In the genomic region with DNA sequence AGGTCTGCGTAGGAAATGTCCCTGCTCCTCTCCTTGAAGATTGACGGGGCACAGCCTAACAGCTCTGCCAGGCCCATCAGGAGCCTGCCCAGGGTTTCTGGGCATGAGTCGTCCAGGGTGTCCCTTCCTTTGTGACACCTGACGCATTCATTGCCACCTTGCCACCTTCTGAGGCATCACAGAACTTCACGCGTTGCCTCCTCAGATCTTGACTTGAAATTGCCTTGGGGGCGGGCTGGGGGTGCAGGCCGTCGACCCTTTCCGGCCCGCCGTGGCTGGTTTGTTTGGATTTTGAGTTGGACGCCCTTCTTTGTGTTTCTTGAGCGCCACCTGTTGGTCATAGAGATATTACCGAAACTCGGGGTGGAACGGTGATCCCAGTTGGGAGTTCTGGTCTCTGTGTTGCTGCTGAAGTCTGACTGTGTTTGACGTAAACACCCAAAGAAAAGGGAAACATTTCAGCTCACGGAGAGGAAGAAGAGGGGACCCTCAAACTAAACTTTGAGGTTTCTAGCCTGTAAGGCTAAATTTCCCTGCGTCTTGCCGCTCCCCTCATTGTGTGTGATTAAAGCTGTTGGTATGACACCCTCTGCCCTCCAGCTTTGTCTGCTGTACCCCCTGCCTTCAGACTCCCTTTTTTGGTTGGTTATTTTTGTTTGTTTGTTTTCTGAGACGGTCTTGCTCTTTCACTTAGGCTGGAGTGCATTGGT, we compare ENCODE assay signal across 8 cellular contexts. TPM values are rescaled to one million over a fixed set of nuclear protein-coding genes. Genes with fewer than 3 reads are reported as not detected.
DNase-seq lines count a peak whose midpoint lies in the region; ATAC-seq and TF ChIP-seq lines count a peak whose summit lies in the region.

No MANE protein-coding gene starts in this region.

- H3K27me3 ChIP-seq in DOHH2 (ENCODE audit: control insufficient read depth, low read length) = no peaks in the 10 kb centered on the region

- no peaks in the 10 kb centered on the region; the same call in 1 of the 2 replicates for H3F3A ChIP-seq in DOHH2 (ENCODE audit: control insufficient read depth, insufficient read depth)

- H3K4me3 ChIP-seq in DOHH2 (ENCODE audit: low read length) = no peak overlapping the region

- peak; percentile 83 for TF ChIP-seq CTCF in DOHH2 (IDR thresholded peaks at IDR 0.05; ENCODE audit: low read depth, low read length, poor library complexity, severe bottlenecking)

- H3K27ac ChIP-seq in DOHH2 (ENCODE audit: low read depth, low read length) = no peak overlapping the region

- H3K9me2 ChIP-seq in DOHH2 (replicated peaks; ENCODE audit: control insufficient read depth, low read length) = no peaks in the 10 kb centered on the region

- DNase-seq in M059J (ENCODE audit: low read depth) = peak; percentile 68
- DNase-seq in T follicular helper cell (ENCODE audit: low read depth) = peak; percentile 59
- DNase-seq in activated naive CD8-positive, alpha-beta T cell treated with anti-CD3 and anti-CD28 coated beads, Interleukin-2, amount 50 U/mL, for 16 hours (ENCODE audit: low read depth, low spot score) = peak; percentile 57
- DNase-seq in left cardiac atrium = peak; percentile 64
- DNase-seq in renal cortical epithelial cell (ENCODE audit: low read depth) = peak; percentile 45

- peak overlapping the region; percentile 36 for H3K4me2 ChIP-seq in DOHH2 (ENCODE audit: low read length)

- H4K20me1 ChIP-seq in DOHH2 (ENCODE audit: control insufficient read depth, insufficient read depth, low read depth, low read length) = peaks cover 1% of the 10 kb centered on the region; the same call in 1 of the 2 replicates

- peaks cover 55% of the 10 kb centered on the region for H3K79me2 ChIP-seq in DOHH2 (ENCODE audit: control insufficient read depth, low read length)

- H3K4me1 ChIP-seq in DOHH2 (ENCODE audit: control insufficient read depth, low read length) = peaks cover 26% of the 10 kb centered on the region

- intact Hi-C loops in left cardiac atrium (cut with DNase I) = loop anchor here (1.0 to 10.0 kb wide), 3 partner anchors 68 to 208 kb away; a partner anchor contains a TSS

- no peaks in the 10 kb centered on the region for H3K9me3 ChIP-seq in DOHH2 (ENCODE audit: control insufficient read depth, insufficient read depth, low read length)

- ATAC-seq in left cardiac atrium = peak; percentile 46 to 62
- ATAC-seq in GM18870 (IDR thresholded peaks at IDR 0.05; ENCODE audit: unreplicated experiment) = no peak
- no peak for ATAC-seq in GM18867 (IDR thresholded peaks at IDR 0.05; ENCODE audit: unreplicated experiment)

- peaks cover 15% of the 10 kb centered on the region for H3K36me3 ChIP-seq in DOHH2 (ENCODE audit: control insufficient read depth, low read length)

RNA-seq across cellular contexts. Expression of a gene that starts 44.6 kb away (rescaled TPM):
- 3.2 and 7.7 TPM in 2 replicates for total RNA-seq in M059J (2014; rRNA removed; shearing (Covaris generic))
- total RNA-seq in left cardiac atrium (10 to 100 TPM; 30.8 to 31.3 TPM), renal cortical epithelial cell (16.1 and 58.8 TPM in 2 replicates)

RNA-seq across cellular contexts. Expression of a gene that starts 50.8 kb away (rescaled TPM):
- total RNA-seq in M059J (2014; rRNA removed; shearing (Covaris generic)) = not detected in 2 replicates
- total RNA-seq in left cardiac atrium (not detected), renal cortical epithelial cell (not detected in 2 replicates)

RNA-seq across cellular contexts. Expression of a gene that starts 59.7 kb away (rescaled TPM):
- total RNA-seq in M059J (2014; rRNA removed; shearing (Covaris generic)) = not detected in 2 replicates
- total RNA-seq in left cardiac atrium (under 1 TPM; 0.68 to 0.71 TPM), renal cortical epithelial cell (0.69 and 1.3 TPM in 2 replicates)

Comparison
In these comparisons a context has a peak if more than half of its experiments do, and no peak if none do; other contexts are left out.
1. ATAC-seq: peak in left cardiac atrium (2 of 2); none in GM18870 (single experiment) and GM18867 (single experiment).
2. Peak in every context shown above with its lines, with median percentiles within 50 percentile points of each other: DNase-seq.